8 cellular contexts compared by ENCODE assay signal in genomic region chr1:225777058-225777582, GRCh38. TPM values are rescaled to one million over a fixed set of nuclear protein-coding genes. Genes with fewer than 3 reads are reported as not detected.
DNase-seq lines count a peak whose midpoint lies in the region; ATAC-seq and TF ChIP-seq lines count a peak whose summit lies in the region.

No MANE protein-coding gene starts in this region.

- H3F3A ChIP-seq in MM.1S (ENCODE audit: insufficient read depth, low read length): peaks cover 10% of the 10 kb centered on the region

- peak overlapping the region; percentile 66 for H3K4me2 ChIP-seq in MM.1S (ENCODE audit: low read depth, low read length)

- H3K4me1 Mint-ChIP-seq in endodermal cell (peaks cover 31% of the 10 kb centered on the region), nephron progenitor cell (peaks cover 56% of the 10 kb centered on the region)

- peaks cover 6% of the 10 kb centered on the region for H3K4me1 ChIP-seq in BE2C
- peaks cover 7% of the 10 kb centered on the region; the same call in 1 of the 2 replicates for H3K4me1 ChIP-seq in MM.1S (ENCODE audit: low read length)
- H3K4me1 ChIP-seq in endodermal cell (ENCODE audit: control insufficient read depth, insufficient read depth, low read length): peaks cover 6% of the 10 kb centered on the region
- peaks cover 52 to 53% of the 10 kb centered on the region in 2 experiments for H3K4me1 ChIP-seq in neutrophil (ENCODE audit: control insufficient read depth in 1 of 2, insufficient read depth in 1 of 2, low read depth in 1 of 2, low read length in 1 of 2)

- DNase-seq in BE2C (no peak), MM.1S (no peak), endodermal cell (no peak), nephron progenitor cell (no peak), G401 (ENCODE audit: low spot score) (no peak), NCI-H1417 (lab: John Stamatoyannopoulos, UW) (no peak)

- peaks cover 17% of the 10 kb centered on the region for H3K36me3 Mint-ChIP-seq in endodermal cell (ENCODE audit: low read depth)
- H3K36me3 Mint-ChIP-seq in nephron progenitor cell (ENCODE audit: low read depth): peaks cover 26% of the 10 kb centered on the region

- TF ChIP-seq CTCF in BE2C (IDR thresholded peaks at IDR 0.05; ENCODE audit: low read depth, low read length) (no peak), MM.1S (IDR thresholded peaks at IDR 0.05; ENCODE audit: low read length) (no peak), endodermal cell (conservative IDR thresholded peaks at IDR 0.05) (no peak), neutrophil (IDR thresholded peaks at IDR 0.05) (no peak), nephron progenitor cell (IDR thresholded peaks at IDR 0.05) (no peak)

- 42 to 53% methylated on average over 13 to 18 of the region's 18 CpGs for WGBS in endodermal cell (ENCODE audit: insufficient coverage in 1 of 2, insufficient read length in 1 of 2), 2 experiments

- H3K27ac Mint-ChIP-seq in endodermal cell: no peak overlapping the region
- no peak overlapping the region for H3K27ac Mint-ChIP-seq in nephron progenitor cell

- H2AFZ ChIP-seq in MM.1S (ENCODE audit: low read length): peak overlapping the region; percentile 71

- H3K9me3 ChIP-seq in BE2C (no peaks in the 10 kb centered on the region), MM.1S (replicated peaks; ENCODE audit: insufficient read depth, low read length) (no peaks in the 10 kb centered on the region), endodermal cell (ENCODE audit: control insufficient read depth, low read length) (no peaks in the 10 kb centered on the region), neutrophil (no peaks in the 10 kb centered on the region)

- H3K79me2 ChIP-seq in MM.1S (ENCODE audit: low read length): peaks cover 48% of the 10 kb centered on the region

- ATAC-seq in GM19463 (IDR thresholded peaks at IDR 0.05; ENCODE audit: unreplicated experiment): peak; percentile 2

- H3K4me3 Mint-ChIP-seq in endodermal cell (no peak overlapping the region), nephron progenitor cell (no peak overlapping the region)

- H3K36me3 ChIP-seq in BE2C (peaks cover 19% of the 10 kb centered on the region), MM.1S (replicated peaks; ENCODE audit: insufficient read depth, low read length) (no peaks in the 10 kb centered on the region; the same call in 1 of the 2 replicates), endodermal cell (ENCODE audit: control insufficient read depth, insufficient read depth, low read length) (peaks cover 20% of the 10 kb centered on the region), neutrophil (no peaks in the 10 kb centered on the region)

- H3K4me3 ChIP-seq in BE2C (ENCODE audit: low read depth, low read length) (peak overlapping the region; percentile 80), MM.1S (ENCODE audit: low read length) (peak overlapping the region; percentile 90), endodermal cell (ENCODE audit: low read length) (peak overlapping the region; percentile 92), neutrophil (ENCODE audit: low read depth in 1 of 2, low read length in 1 of 2) (peak overlapping the region; percentile 83 to 97)

- no peaks in the 10 kb centered on the region for H3K9me2 ChIP-seq in MM.1S (replicated peaks; ENCODE audit: insufficient read depth, low read length)

- peak overlapping the region; percentile 26; the same call in 1 of the 2 replicates for H3K9ac ChIP-seq in MM.1S (ENCODE audit: low read length)
- H3K9ac ChIP-seq in endodermal cell (ENCODE audit: extremely low read depth, low read length, poor library complexity, severe bottlenecking): no peak overlapping the region

- H3K27me3 Mint-ChIP-seq in endodermal cell (ENCODE audit: insufficient read depth): no peaks in the 10 kb centered on the region
- H3K27me3 Mint-ChIP-seq in nephron progenitor cell (ENCODE audit: low read depth, poor library complexity): peaks cover under 1% of the 10 kb centered on the region

- H3K9me3 Mint-ChIP-seq in endodermal cell (no peaks in the 10 kb centered on the region), nephron progenitor cell (no peaks in the 10 kb centered on the region)

- H3K27me3 ChIP-seq in BE2C (no peaks in the 10 kb centered on the region), MM.1S (replicated peaks; ENCODE audit: insufficient read depth, low read length) (no peaks in the 10 kb centered on the region), endodermal cell (ENCODE audit: control insufficient read depth, insufficient read depth, low read length, poor library complexity, severe bottlenecking) (no peaks in the 10 kb centered on the region), neutrophil (no peaks in the 10 kb centered on the region)

- in situ Hi-C loops in G401 (cut with HindIII; ENCODE audit: low sequenced_read_pairs): no loop called here

- peaks cover 15% of the 10 kb centered on the region for H4K20me1 ChIP-seq in MM.1S (ENCODE audit: insufficient read depth, low read length)

- peak overlapping the region; percentile 87; the same call in 1 of the 2 replicates for H3K27ac ChIP-seq in MM.1S (ENCODE audit: low read length)
- peak overlapping the region; percentile 44 for H3K27ac ChIP-seq in endodermal cell (ENCODE audit: low read depth, low read length)
- peak overlapping the region; percentile 92 for H3K27ac ChIP-seq in neutrophil

RNA-seq across cellular contexts. Expression of gene SRP9, which starts 0.5 kb away (rescaled TPM):
- 555 TPM for polyA plus RNA-seq in BE2C (2012; ENCODE audit: insufficient read depth, insufficient read length, low read depth)
- total RNA-seq in endodermal cell: 100 to 1,000 TPM; 286 to 319 TPM
- polyA plus RNA-seq in endodermal cell (2013, experiment 1 of 2): 488 TPM
- polyA plus RNA-seq in endodermal cell (2013, experiment 2 of 2): 479 TPM
- total RNA-seq in G401 (2014; rRNA removed; shearing (Covaris generic)): 452 and 552 TPM in 2 replicates

RNA-seq across cellular contexts. Expression of gene EPHX1, which starts 32.8 kb away (rescaled TPM):
- 19.8 TPM for polyA plus RNA-seq in BE2C (2012; ENCODE audit: insufficient read depth, insufficient read length, low read depth)
- total RNA-seq in endodermal cell: 10 to 100 TPM; 49.2 to 84.1 TPM
- 28.4 TPM for polyA plus RNA-seq in endodermal cell (2013, experiment 1 of 2)
- 31.2 TPM for polyA plus RNA-seq in endodermal cell (2013, experiment 2 of 2)
- total RNA-seq in G401 (2014; rRNA removed; shearing (Covaris generic)): 23.5 and 30.0 TPM in 2 replicates
